ENCODE assay signal across 19 cellular contexts in genomic region chr10:37700886-37701780, GRCh38.
A peak's percentile ranks its signal among the peaks of the same experiment; 100 is the strongest.
DNase-seq lines count a peak whose midpoint lies in the region; ATAC-seq, FAIRE-seq and TF ChIP-seq lines count a peak whose summit lies in the region.
"Had no signal": no experiment of that assay in that cellular context is flagged by ENCODE, and none has a peak within 500 bp of the region (broad histone marks: within the 10 kb centered on the region; RNA-seq: fewer than 3 reads in every experiment).

No MANE protein-coding gene starts in this region.

- peak overlapping the region; percentile 14; the same call in 1 of the 2 replicates for H4K8ac ChIP-seq in H1 (ENCODE audit: extremely low read depth, insufficient read depth, low read length)

- TF ChIP-seq CTCF in H1 (IDR thresholded peaks at IDR 0.05; ENCODE audit: control extremely low read depth in 1 of 3, insufficient read depth in 1 of 3, low read depth in 1 of 3, low read length in 3 of 3): no peak

- no peak overlapping the region for H2BK12ac ChIP-seq in H1 (ENCODE audit: low read depth, low read length)

- H3K4me2 ChIP-seq in H1 (ENCODE audit: insufficient read depth in 1 of 2, low read depth in 2 of 2, low read length in 2 of 2): no peak overlapping the region

- no peaks in the 10 kb centered on the region for H3K23me2 ChIP-seq in H1 (ENCODE audit: low read depth, low read length)

- peak in 1 of 3 donors; percentile 28 for DNase-seq in right cardiac atrium
- DNase-seq in left ventricle myocardium superior: no peak
- peak in 1 of 2 experiments; percentile 43 for DNase-seq in H1 (ENCODE audit: low read depth in 1 of 2, low spot score in 2 of 2)
- peak; percentile 33 for DNase-seq in sciatic nerve (ENCODE audit: low spot score)
- DNase-seq in kidney glomerular epithelial cell (lab: John Stamatoyannopoulos, UW): no peak
- no peak for DNase-seq in NCI-H748 (lab: John Stamatoyannopoulos, UW; ENCODE audit: unreplicated experiment)
- DNase-seq in stimulated activated naive CD4-positive, alpha-beta T cell (lab: John Stamatoyannopoulos, UW): no peak
- DNase-seq: 8988T, COR-L47, HCEC 1CT, KG1, NCI-H2029, NCI-H2171 treated with DMSO at 0.1 percent for 48 hours, NCI-H510A, SIG-M5 had no signal

- H2AFZ ChIP-seq in H1 (ENCODE audit: low read length): no peak overlapping the region

- CTCF ChIA-PET in H1 (lab: Charles Lee; ENCODE audit: partially characterized antibody): no interaction called here

- H3K4ac ChIP-seq in H1 (replicated peaks; ENCODE audit: insufficient read length, low read depth, low read length): no peak overlapping the region

- intact Hi-C loops in right cardiac atrium (cut with DNase I) (no loop called here), left ventricle myocardium superior (cut with micrococcal nuclease) (no loop called here), sciatic nerve (cut with DNase I) (loop anchor here (10.0 kb wide), 1 partner anchor 1136 kb away; no protein-coding TSS in a partner anchor)

- no peak overlapping the region for H3K56ac ChIP-seq in H1 (replicated peaks; ENCODE audit: insufficient read length, low read depth, low read length)

- no peak overlapping the region for H4K91ac ChIP-seq in H1 (replicated peaks; ENCODE audit: insufficient read length, low read length)

- H4K5ac ChIP-seq in H1 (ENCODE audit: insufficient read length, low read depth, low read length): no peak overlapping the region

- WGBS in right cardiac atrium: 80% methylated on average over 37 of the region's 37 CpGs
- WGBS in H1 (ENCODE audit: extremely low coverage in 1 of 2, insufficient coverage in 1 of 2, insufficient read length in 1 of 2, insufficient replicate concordance in 2 of 2, low coverage in 1 of 2, low lambda C conversion rate in 2 of 2, missing lambda C conversion rate in 1 of 2), 2 experiments: 96% methylated on average over 21 of the region's 37 CpGs; no CpG with 5 or more reads in 1 of the 2 experiments

- H3K4me3 ChIP-seq in right cardiac atrium (ENCODE audit: low read length) (no peak overlapping the region), H1 (ENCODE audit: extremely low read depth in 1 of 4, insufficient read depth in 2 of 4, low read depth in 3 of 4, low read length in 4 of 4) (no peak overlapping the region)

- H3K36me3 ChIP-seq in H1 (ENCODE audit: control insufficient read depth in 2 of 4, insufficient read depth in 4 of 4, low read length in 3 of 4): no peaks in the 10 kb centered on the region

- TF ChIP-seq POLR2A in H1 (IDR thresholded peaks at IDR 0.05; ENCODE audit: control extremely low read depth in 1 of 2, low read depth in 2 of 2, low read length in 2 of 2): no peak

- H2BK120ac ChIP-seq in H1 (replicated peaks; ENCODE audit: low read depth, low read length): no peak overlapping the region

- H3K4me1 ChIP-seq in right cardiac atrium (ENCODE audit: control insufficient read depth, insufficient read depth, low read length) (no peaks in the 10 kb centered on the region), H1 (replicated peaks in 1 of 4; ENCODE audit: control insufficient read depth in 3 of 4, insufficient read depth in 4 of 4, low read length in 3 of 4) (no peaks in the 10 kb centered on the region)

- H3K18ac ChIP-seq in H1 (ENCODE audit: extremely low read depth, low read length): no peak overlapping the region

- no peak for TF ChIP-seq RAD21 in H1 (IDR thresholded peaks at IDR 0.05 in 1 of 2, conservative IDR thresholded peaks at IDR 0.05 in 1 of 2; ENCODE audit: low read depth in 2 of 2, low read length in 2 of 2)

- H3K27me3 ChIP-seq in right cardiac atrium (ENCODE audit: control insufficient read depth, insufficient read depth): no peaks in the 10 kb centered on the region
- no peaks in the 10 kb centered on the region for H3K27me3 ChIP-seq in H1 (replicated peaks in 1 of 4; ENCODE audit: control insufficient read depth in 3 of 4, extremely low read depth in 1 of 4, insufficient read depth in 3 of 4, low read length in 3 of 4)

- H2BK5ac ChIP-seq in H1 (ENCODE audit: low read depth, low read length): no peak overlapping the region

- H3K79me2 ChIP-seq in H1 (ENCODE audit: control insufficient read depth in 1 of 2, insufficient read depth in 2 of 2, low read length in 2 of 2): no peaks in the 10 kb centered on the region

- H4K20me1 ChIP-seq in H1 (replicated peaks in 1 of 2; ENCODE audit: control insufficient read depth in 1 of 2, insufficient read depth in 2 of 2, low read length in 2 of 2): no peaks in the 10 kb centered on the region

- no peak overlapping the region for H2BK20ac ChIP-seq in H1 (ENCODE audit: low read length)

- H3K14ac ChIP-seq in H1 (ENCODE audit: insufficient read length): no peak overlapping the region

- H3K23ac ChIP-seq in H1 (ENCODE audit: insufficient read length): no peak overlapping the region

- TF ChIP-seq EP300 in H1 (IDR thresholded peaks at IDR 0.05; ENCODE audit: borderline replicate concordance in 1 of 2, low read depth in 2 of 2, low read length in 2 of 2): no peak

- no peaks in the 10 kb centered on the region for H3K79me1 ChIP-seq in H1 (ENCODE audit: low read depth, low read length)

- H3K27ac ChIP-seq in right cardiac atrium (ENCODE audit: low read length) (no peak overlapping the region), H1 (ENCODE audit: low read depth, low read length) (no peak overlapping the region)
- H3K27ac ChIP-seq: C4-2B had no signal

- ATAC-seq in right cardiac atrium (peak; percentile 23 to 54), left ventricle myocardium superior (no peak), sciatic nerve (peak; percentile 32), HG02763 (IDR thresholded peaks at IDR 0.05; ENCODE audit: unreplicated experiment) (no peak)

- POLR2A ChIA-PET in H1 (lab: Charles Lee; ENCODE audit: partially characterized antibody): no interaction called here

- no peak overlapping the region for H2BK15ac ChIP-seq in H1 (ENCODE audit: low read length)

- no peak for FAIRE-seq in H1 (lab: Jason Lieb, UNC)
- FAIRE-seq: HTR-8/SVneo, RCC 7860 had no signal

- no peak overlapping the region for H3K9ac ChIP-seq in H1 (replicated peaks in 1 of 4; ENCODE audit: extremely low read depth in 1 of 4, low read depth in 3 of 4, low read length in 3 of 4)

- no peak overlapping the region for H2AK5ac ChIP-seq in H1 (ENCODE audit: low read depth, low read length)

- H3K9me3 ChIP-seq in right cardiac atrium (ENCODE audit: control insufficient read depth, low read length): no peaks in the 10 kb centered on the region
- H3K9me3 ChIP-seq in H1 (ENCODE audit: insufficient read depth in 2 of 2, low read depth in 1 of 2, low read length in 1 of 2): peaks cover 41 to 70% of the 10 kb centered on the region in 2 experiments

TF ChIP-seq in H1, 55 proteins besides CTCF, POLR2A, EP300 and RAD21:
- TF ChIP-seq MAX (IDR thresholded peaks at IDR 0.05): no peak
- TF ChIP-seq SP1 (IDR thresholded peaks at IDR 0.05; ENCODE audit: low read depth, low read length): no peak
- TF ChIP-seq BACH1 (IDR thresholded peaks at IDR 0.05; ENCODE audit: low read length): no peak
- TF ChIP-seq, protein P1, sequence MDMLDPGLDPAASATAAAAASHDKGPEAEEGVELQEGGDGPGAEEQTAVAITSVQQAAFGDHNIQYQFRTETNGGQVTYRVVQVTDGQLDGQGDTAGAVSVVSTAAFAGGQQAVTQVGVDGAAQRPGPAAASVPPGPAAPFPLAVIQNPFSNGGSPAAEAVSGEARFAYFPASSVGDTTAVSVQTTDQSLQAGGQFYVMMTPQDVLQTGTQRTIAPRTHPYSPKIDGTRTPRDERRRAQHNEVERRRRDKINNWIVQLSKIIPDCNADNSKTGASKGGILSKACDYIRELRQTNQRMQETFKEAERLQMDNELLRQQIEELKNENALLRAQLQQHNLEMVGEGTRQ (IDR thresholded peaks at IDR 0.05; ENCODE audit: low read length): no peak
- no peak for TF ChIP-seq HDAC6 (IDR thresholded peaks at IDR 0.05; ENCODE audit: low read depth, low read length)
- no peak for TF ChIP-seq ATF3 (IDR thresholded peaks at IDR 0.05; ENCODE audit: insufficient read depth, low read depth, low read length)
- no peak for TF ChIP-seq KDM5A (IDR thresholded peaks at IDR 0.05; ENCODE audit: low read length)
- TF ChIP-seq RXRA (IDR thresholded peaks at IDR 0.05; ENCODE audit: insufficient read depth, low read depth, low read length): no peak
- TF ChIP-seq CREB1 (IDR thresholded peaks at IDR 0.05): no peak
- no peak for TF ChIP-seq TAF7 (optimal IDR thresholded peaks at IDR 0.05; ENCODE audit: borderline replicate concordance, low read depth, low read length)
- TF ChIP-seq HDAC2 (IDR thresholded peaks at IDR 0.05; ENCODE audit: borderline replicate concordance in 1 of 2, low read depth in 2 of 2, low read length in 2 of 2): no peak
- TF ChIP-seq CBX8 (IDR thresholded peaks at IDR 0.05; ENCODE audit: borderline replicate concordance, low read depth, low read length): no peak
- TF ChIP-seq PHF8 (conservative IDR thresholded peaks at IDR 0.05; ENCODE audit: low read depth, low read length): no peak
- no peak for TF ChIP-seq SP2 (IDR thresholded peaks at IDR 0.05; ENCODE audit: low read length)
- no peak for TF ChIP-seq GTF2F1 (IDR thresholded peaks at IDR 0.05; ENCODE audit: borderline replicate concordance, low read depth, low read length)
- no peak for TF ChIP-seq FOSL1 (IDR thresholded peaks at IDR 0.05; ENCODE audit: insufficient read depth, low read depth, low read length)
- no peak for TF ChIP-seq CTBP2 (IDR thresholded peaks at IDR 0.05; ENCODE audit: borderline replicate concordance, insufficient read depth, insufficient read length, low read length)
- TF ChIP-seq JUN (IDR thresholded peaks at IDR 0.05; ENCODE audit: low read depth, low read length): no peak
TF ChIP-seq in H1: peak in this region for 0.

Comparison
In these comparisons a context has a peak if more than half of its experiments do, and no peak if none do; other contexts are left out.
1. ATAC-seq: peak in right cardiac atrium (2 of 2) and sciatic nerve (single experiment); none in left ventricle myocardium superior (single experiment) and HG02763 (single experiment).